ENCODE assay signal across 32 cellular contexts in genomic region chr2:86232373-86232784, GRCh38.
"Had no signal": no experiment of that assay in that cellular context is flagged by ENCODE, and none has a peak within 500 bp of the region (broad histone marks: within the 10 kb centered on the region; RNA-seq: fewer than 3 reads in every experiment).

No MANE protein-coding gene starts in this region.

- H3K27me3 ChIP-seq: brain microvascular endothelial cell, Peyer's patch, SJSA1 had no signal

- H3K9ac ChIP-seq: SK-N-SH had no signal

- H3K9me3 ChIP-seq: Peyer's patch, SJSA1, SK-N-SH had no signal

- H3K36me3 Mint-ChIP-seq: activated CD4-positive, alpha-beta memory T cell treated with anti-CD3 and anti-CD28 coated beads for 36 hours; activated naive CD4-positive, alpha-beta T cell treated with anti-CD3 and anti-CD28 coated beads, Interleukin-2, amount 10 ng/mL, durations not matched to agents 7 days and 5 days; activated naive CD8-positive, alpha-beta T cell had no signal

- H3K4me1 Mint-ChIP-seq: activated CD4-positive, alpha-beta T cell treated with anti-CD3 and anti-CD28 coated beads for 36 hours had no signal

- H3K4me3 Mint-ChIP-seq: activated CD4-positive, alpha-beta memory T cell treated with anti-CD3 and anti-CD28 coated beads for 36 hours; activated CD4-positive, alpha-beta T cell treated with anti-CD3 and anti-CD28 coated beads for 36 hours; activated naive CD4-positive, alpha-beta T cell treated with anti-CD3 and anti-CD28 coated beads, Interleukin-2, amount 10 ng/mL, durations not matched to agents 7 days and 5 days; activated naive CD8-positive, alpha-beta T cell; activated naive CD8-positive, alpha-beta T cell treated with anti-CD3 and anti-CD28 coated beads, Interleukin-2, amount 50 U/mL, for 24 hours; activated T-cell treated with anti-CD3 and anti-CD28 coated beads, Interleukin-2, amount 50 U/mL, for 4 hours; activated T-helper 1 cell treated with anti-CD3 and anti-CD28 coated beads, Interleukin-12 subunit alpha, Interleukin-12 subunit beta, Interleukin-2, Interleukin-4 antibody, amounts not matched to agents 30 ng/mL and 10 ng/mL and 1 ng/mL, durations not matched to agents 14 hours and 24 hours and 36 hours; T-helper 1 cell treated with Interleukin-12 subunit alpha and Interleukin-12 subunit beta and Interleukin-4 antibody, amounts not matched to agents 30 μg/mL and 1 μg/mL, for 36 hours; T-helper 2 cell treated with Interferon-gamma antibody and Interleukin-4, amounts not matched to agents 5 μg/mL and 100 μg/mL, for 36 hours had no signal

- ATAC-seq: activated CD4-positive, alpha-beta T cell treated with anti-CD3 and anti-CD28 coated beads for 36 hours; activated naive CD8-positive, alpha-beta T cell treated with anti-CD3 and anti-CD28 coated beads, Interleukin-2, amount 50 U/mL, for 24 hours; activated T-cell treated with anti-CD3 and anti-CD28 coated beads, Interleukin-2, amount 50 U/mL, for 4 hours; PC-3 had no signal

- H3K27ac Mint-ChIP-seq: activated CD4-positive, alpha-beta memory T cell treated with anti-CD3 and anti-CD28 coated beads for 36 hours; activated CD4-positive, alpha-beta T cell treated with anti-CD3 and anti-CD28 coated beads for 36 hours; activated naive CD4-positive, alpha-beta T cell treated with anti-CD3 and anti-CD28 coated beads, Interleukin-2, amount 10 ng/mL, durations not matched to agents 7 days and 5 days; activated naive CD8-positive, alpha-beta T cell; activated naive CD8-positive, alpha-beta T cell treated with anti-CD3 and anti-CD28 coated beads, Interleukin-2, amount 50 U/mL, for 24 hours; activated T-helper 1 cell treated with anti-CD3 and anti-CD28 coated beads, Interleukin-12 subunit alpha, Interleukin-12 subunit beta, Interleukin-2, Interleukin-4 antibody, amounts not matched to agents 30 ng/mL and 10 ng/mL and 1 ng/mL, durations not matched to agents 14 hours and 24 hours and 36 hours; T-helper 1 cell treated with Interleukin-12 subunit alpha and Interleukin-12 subunit beta and Interleukin-4 antibody, amounts not matched to agents 30 μg/mL and 1 μg/mL, for 36 hours; T-helper 2 cell treated with Interferon-gamma antibody and Interleukin-4, amounts not matched to agents 5 μg/mL and 100 μg/mL, for 36 hours had no signal

- H3K4me2 ChIP-seq: SK-N-SH had no signal

- H3K4me1 ChIP-seq: Peyer's patch, SJSA1 had no signal

- DNase-seq: activated CD4-positive, alpha-beta memory T cell treated with anti-CD3 and anti-CD28 coated beads for 36 hours; activated CD4-positive, alpha-beta T cell treated with anti-CD3 and anti-CD28 coated beads for 36 hours; activated CD4-positive, alpha-beta T cell treated with anti-CD3 and anti-CD28 coated beads, Interleukin-2, amount 50 U/mL, for 1 hour; activated CD8-positive, alpha-beta memory T cell treated with anti-CD3 and anti-CD28 coated beads, Interleukin-2, amount 50 U/mL, for 4 hours; activated naive CD4-positive, alpha-beta T cell treated with anti-CD3 and anti-CD28 coated beads, Interleukin-2, amount 10 ng/mL, durations not matched to agents 7 days and 5 days; activated naive CD8-positive, alpha-beta T cell treated with anti-CD3 and anti-CD28 coated beads, Interleukin-2, amount 50 U/mL, for 24 hours; activated T-cell treated with anti-CD3 and anti-CD28 coated beads for 4 hours; activated T-cell treated with anti-CD3 and anti-CD28 coated beads, Interleukin-2, amount 50 U/mL, for 4 hours; anterior cingulate cortex; brain microvascular endothelial cell; central memory CD4-positive, alpha-beta T cell; MM.1S; MV-4-11; NCI-H1092; NCI-H146; NCI-H187; NCI-H2029 treated with DMSO at 0.1 percent for 48 hours; NCI-H2107; NCI-H2171; NCI-H510A; NCI-H748 treated with DMSO at 0.1 percent for 48 hours; NK-92 treated with Interleukin-12 subunit alpha and Interleukin-12 subunit beta, amount 100 ng/mL, for 24 hours; PC-3; Peyer's patch; RPMI8226; SHP77 treated with DMSO at 0.1 percent for 48 hours; SK-N-SH had no signal

- H3K27ac ChIP-seq: brain microvascular endothelial cell, Peyer's patch, SJSA1 had no signal

- H3K4me3 ChIP-seq: Peyer's patch, SJSA1 had no signal

- H3K9me3 Mint-ChIP-seq: activated CD4-positive, alpha-beta memory T cell treated with anti-CD3 and anti-CD28 coated beads for 36 hours; activated naive CD4-positive, alpha-beta T cell treated with anti-CD3 and anti-CD28 coated beads, Interleukin-2, amount 10 ng/mL, durations not matched to agents 7 days and 5 days; activated naive CD8-positive, alpha-beta T cell treated with anti-CD3 and anti-CD28 coated beads, Interleukin-2, amount 50 U/mL, for 24 hours; activated T-cell treated with anti-CD3 and anti-CD28 coated beads, Interleukin-2, amount 50 U/mL, for 4 hours; activated T-helper 1 cell treated with anti-CD3 and anti-CD28 coated beads, Interleukin-12 subunit alpha, Interleukin-12 subunit beta, Interleukin-2, Interleukin-4 antibody, amounts not matched to agents 30 ng/mL and 10 ng/mL and 1 ng/mL, durations not matched to agents 14 hours and 24 hours and 36 hours; T-helper 1 cell treated with Interleukin-12 subunit alpha and Interleukin-12 subunit beta and Interleukin-4 antibody, amounts not matched to agents 30 μg/mL and 1 μg/mL, for 36 hours; T-helper 2 cell treated with Interferon-gamma antibody and Interleukin-4, amounts not matched to agents 5 μg/mL and 100 μg/mL, for 36 hours had no signal

- H3K36me3 ChIP-seq: brain microvascular endothelial cell, Peyer's patch, SJSA1 had no signal

- H3K27me3 Mint-ChIP-seq: activated CD4-positive, alpha-beta memory T cell treated with anti-CD3 and anti-CD28 coated beads for 36 hours; activated naive CD8-positive, alpha-beta T cell treated with anti-CD3 and anti-CD28 coated beads, Interleukin-2, amount 50 U/mL, for 24 hours had no signal
